ENCODE assay signal across 9 cellular contexts in the genomic region with DNA sequence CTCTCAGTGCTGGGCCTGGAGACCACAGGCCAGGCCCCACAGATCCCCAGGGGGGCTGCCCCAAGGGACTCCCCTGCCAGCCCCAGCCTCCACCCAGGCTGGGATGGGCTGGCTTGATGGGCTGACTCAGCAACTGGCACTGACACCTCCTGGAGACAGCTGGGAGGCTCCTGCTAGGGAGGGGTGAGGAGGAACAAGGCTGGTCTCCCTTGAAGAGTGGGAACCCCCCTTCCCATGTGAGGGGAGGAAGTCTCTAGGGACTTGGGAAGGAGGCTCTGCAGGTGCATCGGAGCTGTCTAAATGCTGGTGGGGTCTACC. TPM values are rescaled to one million over a fixed set of nuclear protein-coding genes. Genes with fewer than 3 reads are reported as not detected.
DNase-seq lines count a peak whose midpoint lies in the region; ATAC-seq, FAIRE-seq and TF ChIP-seq lines count a peak whose summit lies in the region.
"Had no signal": no experiment of that assay in that cellular context is flagged by ENCODE, and none has a peak within 500 bp of the region (broad histone marks: within the 10 kb centered on the region; RNA-seq: fewer than 3 reads in every experiment).

No MANE protein-coding gene starts in this region.

- CTCF ChIA-PET in activated CD8-positive, alpha-beta memory T cell treated with anti-CD3 and anti-CD28 coated beads, Interleukin-2, amount 10 ng/mL, durations not matched to agents 7 days and 5 days (lab: Charles Lee) = interaction anchor here (1.0 to 15.6 kb wide), 12 partner anchors 9 to 103 kb away, joined by 3 to 206 read pairs (median 21); partner anchors contain the start of genes NAT9 and RAB37

- no peak for TF ChIP-seq CTCF in D721Med (IDR thresholded peaks at IDR 0.05; ENCODE audit: insufficient read depth, missing control alignments)

- no peak for FAIRE-seq in D721Med (lab: Jason Lieb, UNC)
- FAIRE-seq: TTC549 had no signal

- no peaks in the 10 kb centered on the region for H3K9me3 Mint-ChIP-seq in activated CD8-positive, alpha-beta memory T cell treated with anti-CD3 and anti-CD28 coated beads, Interleukin-2, amount 10 ng/mL, durations not matched to agents 7 days and 5 days (ENCODE audit: low read depth)
- no peaks in the 10 kb centered on the region for H3K9me3 Mint-ChIP-seq in stimulated activated naive CD8-positive, alpha-beta T cell treated with anti-CD3 and anti-CD28 coated beads, Interleukin-15, amount 100 ng/mL, for 72 hours

- no peaks in the 10 kb centered on the region for H3K27me3 Mint-ChIP-seq in activated CD8-positive, alpha-beta memory T cell treated with anti-CD3 and anti-CD28 coated beads, Interleukin-2, amount 10 ng/mL, durations not matched to agents 7 days and 5 days
- H3K27me3 Mint-ChIP-seq in stimulated activated naive CD8-positive, alpha-beta T cell treated with anti-CD3 and anti-CD28 coated beads, Interleukin-15, amount 100 ng/mL, for 72 hours = no peaks in the 10 kb centered on the region

- peak; percentile 47 for ATAC-seq in activated CD8-positive, alpha-beta memory T cell treated with anti-CD3 and anti-CD28 coated beads, Interleukin-2, amount 10 ng/mL, durations not matched to agents 7 days and 5 days
- ATAC-seq in stimulated activated naive CD8-positive, alpha-beta T cell treated with anti-CD3 and anti-CD28 coated beads, Interleukin-15, amount 100 ng/mL, for 72 hours = peak; percentile 66

- H3K36me3 Mint-ChIP-seq in activated CD8-positive, alpha-beta memory T cell treated with anti-CD3 and anti-CD28 coated beads, Interleukin-2, amount 10 ng/mL, durations not matched to agents 7 days and 5 days = peaks cover 24% of the 10 kb centered on the region

- peaks cover 75% of the 10 kb centered on the region for H3K4me1 Mint-ChIP-seq in activated CD8-positive, alpha-beta memory T cell treated with anti-CD3 and anti-CD28 coated beads, Interleukin-2, amount 10 ng/mL, durations not matched to agents 7 days and 5 days
- H3K4me1 Mint-ChIP-seq in stimulated activated naive CD8-positive, alpha-beta T cell treated with anti-CD3 and anti-CD28 coated beads, Interleukin-15, amount 100 ng/mL, for 72 hours = peaks cover 69% of the 10 kb centered on the region

- peak overlapping the region; percentile 67 for H3K4me3 Mint-ChIP-seq in activated CD8-positive, alpha-beta memory T cell treated with anti-CD3 and anti-CD28 coated beads, Interleukin-2, amount 10 ng/mL, durations not matched to agents 7 days and 5 days
- H3K4me3 Mint-ChIP-seq in stimulated activated naive CD8-positive, alpha-beta T cell treated with anti-CD3 and anti-CD28 coated beads, Interleukin-15, amount 100 ng/mL, for 72 hours = peak overlapping the region; percentile 76 to 80

- H3K27ac Mint-ChIP-seq in activated CD8-positive, alpha-beta memory T cell treated with anti-CD3 and anti-CD28 coated beads, Interleukin-2, amount 10 ng/mL, durations not matched to agents 7 days and 5 days = peak overlapping the region; percentile 88
- H3K27ac Mint-ChIP-seq in stimulated activated naive CD8-positive, alpha-beta T cell treated with anti-CD3 and anti-CD28 coated beads, Interleukin-15, amount 100 ng/mL, for 72 hours = peak overlapping the region; percentile 82 to 94

- no peak for DNase-seq in activated CD8-positive, alpha-beta memory T cell treated with anti-CD3 and anti-CD28 coated beads, Interleukin-2, amount 10 ng/mL, durations not matched to agents 7 days and 5 days
- DNase-seq in activated CD8-positive, alpha-beta memory T cell treated with anti-CD3 and anti-CD28 coated beads, Interleukin-2, amount 50 U/mL, for 48 hours = no peak
- peak; percentile 66 for DNase-seq in RPMI8226
- peak; percentile 71 for DNase-seq in glomerular visceral epithelial cell (ENCODE audit: extremely low spot score)
- DNase-seq in stimulated activated naive CD8-positive, alpha-beta T cell treated with anti-CD3 and anti-CD28 coated beads, Interleukin-15, amount 100 ng/mL, for 72 hours = peak in 1 of 2 donors; percentile 39
- no peak for DNase-seq in D721Med (ENCODE audit: insufficient read length, low spot score)
- DNase-seq in NCI-H1105 (lab: John Stamatoyannopoulos, UW) = no peak
- DNase-seq in COR-L47 (lab: John Stamatoyannopoulos, UW) = no peak

RNA-seq across cellular contexts. Expression of gene NHERF1, which starts 10.4 kb away (rescaled TPM):
- total RNA-seq in activated CD8-positive, alpha-beta memory T cell treated with anti-CD3 and anti-CD28 coated beads, Interleukin-2, amount 10 ng/mL, durations not matched to agents 7 days and 5 days = 100 to 1,000 TPM; 284 to 377 TPM

RNA-seq across cellular contexts. Expression of gene NAT9, which starts 17.3 kb away (rescaled TPM):
- 10 to 100 TPM; 34.1 to 34.5 TPM for total RNA-seq in activated CD8-positive, alpha-beta memory T cell treated with anti-CD3 and anti-CD28 coated beads, Interleukin-2, amount 10 ng/mL, durations not matched to agents 7 days and 5 days

RNA-seq across cellular contexts. Expression of gene RAB37, which starts 21.7 kb away (rescaled TPM):
- total RNA-seq in activated CD8-positive, alpha-beta memory T cell treated with anti-CD3 and anti-CD28 coated beads, Interleukin-2, amount 10 ng/mL, durations not matched to agents 7 days and 5 days = 10 to 100 TPM; 36.7 to 51.7 TPM

RNA-seq across cellular contexts. Expression of gene CD300LF, which starts 46.1 kb away (rescaled TPM):
- total RNA-seq in activated CD8-positive, alpha-beta memory T cell treated with anti-CD3 and anti-CD28 coated beads, Interleukin-2, amount 10 ng/mL, durations not matched to agents 7 days and 5 days = not detected

Comparison
In these comparisons a context has a peak if more than half of its experiments do, and no peak if none do; other contexts are left out.
1. DNase-seq: peak in RPMI8226 (single experiment) and glomerular visceral epithelial cell (single experiment); none in activated CD8-positive, alpha-beta memory T cell treated with anti-CD3 and anti-CD28 coated beads, Interleukin-2, amount 10 ng/mL, durations not matched to agents 7 days and 5 days (single experiment), activated CD8-positive, alpha-beta memory T cell treated with anti-CD3 and anti-CD28 coated beads, Interleukin-2, amount 50 U/mL, for 48 hours (single experiment), D721Med (single experiment), NCI-H1105 (single experiment) and COR-L47 (single experiment).